In genomic region chr17:44124118-44124438, GRCh38 we compare ENCODE assay signal across 8 cellular contexts. TPM values are rescaled to one million over a fixed set of nuclear protein-coding genes. Genes with fewer than 3 reads are reported as not detected.
A peak's percentile ranks its signal among the peaks of the same experiment; 100 is the strongest.
DNase-seq lines count a peak whose midpoint lies in the region; ATAC-seq, FAIRE-seq and TF ChIP-seq lines count a peak whose summit lies in the region.

No MANE protein-coding gene starts in this region.

- peak overlapping the region; percentile 97 for H2AFZ ChIP-seq in astrocyte (ENCODE audit: low read depth, low read length)

- peak overlapping the region; percentile 98 for H3K27ac Mint-ChIP-seq in activated CD4-positive, alpha-beta T cell treated with anti-CD3 and anti-CD28 coated beads, Interleukin-2, amount 10 ng/mL, durations not matched to agents 7 days and 5 days
- H3K27ac Mint-ChIP-seq in astrocyte (ENCODE audit: unreplicated experiment) = peak overlapping the region; percentile 98

- H3K27ac ChIP-seq in astrocyte (ENCODE audit: low read depth, low read length) = peak overlapping the region; percentile 79
- peak overlapping the region; percentile 91 to 93 (median 92) for H3K27ac ChIP-seq in right lobe of liver
- peak overlapping the region; percentile 68 to 94 (median 69) for H3K27ac ChIP-seq in thyroid gland

- FAIRE-seq in astrocyte (lab: Jason Lieb, UNC) = no peak

- no peaks in the 10 kb centered on the region for H3K9me3 ChIP-seq in astrocyte (ENCODE audit: insufficient read depth, low read depth, low read length)
- no peaks in the 10 kb centered on the region for H3K9me3 ChIP-seq in right lobe of liver
- H3K9me3 ChIP-seq in thyroid gland = no peaks in the 10 kb centered on the region

- H3K4me3 ChIP-seq in astrocyte (ENCODE audit: insufficient read depth, low read depth, low read length) (peak overlapping the region; percentile 73), right lobe of liver (peak overlapping the region; percentile 79 to 89 (median 82)), thyroid gland (replicated peaks in 1 of 3) (peak overlapping the region; percentile 20 to 96 (median 40))

- TF ChIP-seq CTCF in astrocyte (IDR thresholded peaks at IDR 0.05; ENCODE audit: insufficient read depth, low read depth, low read length) (no peak), right lobe of liver (IDR thresholded peaks at IDR 0.05) (no peak), thyroid gland (IDR thresholded peaks at IDR 0.05) (no peak)

- H4K20me1 ChIP-seq in astrocyte (ENCODE audit: insufficient read depth, low read length) = peaks cover 34% of the 10 kb centered on the region

- no peaks in the 10 kb centered on the region for H3K36me3 ChIP-seq in astrocyte (ENCODE audit: insufficient read depth, low read length)
- H3K36me3 ChIP-seq in right lobe of liver = no peaks in the 10 kb centered on the region
- no peaks in the 10 kb centered on the region for H3K36me3 ChIP-seq in thyroid gland

- WGBS in right lobe of liver (ENCODE audit: insufficient coverage, low coverage, low lambda C conversion rate, missing lambda C conversion rate) = 0% methylated on average over 6 of the region's 8 CpGs
- WGBS in thyroid gland, 2 donors = 4 to 7% methylated on average over 8 of the region's 8 CpGs

- TF ChIP-seq POLR2A in right lobe of liver (IDR thresholded peaks at IDR 0.05) = peak; percentile 13
- TF ChIP-seq POLR2A in thyroid gland (IDR thresholded peaks at IDR 0.05) = no peak

- peaks cover 28% of the 10 kb centered on the region for H3K79me2 ChIP-seq in astrocyte (ENCODE audit: insufficient read depth, low read length)

- intact Hi-C loops in right lobe of liver (cut with DNase I) = no loop called here
- intact Hi-C loops in thyroid gland (cut with DNase I) = loop anchor here (10.0 kb wide), 3 partner anchors 49 to 219 kb away; partner anchors contain the start of genes G6PC3, MPP2 and TMEM101

- H3K27me3 ChIP-seq in astrocyte (ENCODE audit: insufficient read depth, low read length) (no peaks in the 10 kb centered on the region), right lobe of liver (no peaks in the 10 kb centered on the region), thyroid gland (no peaks in the 10 kb centered on the region)

- no peaks in the 10 kb centered on the region for H3K9me3 Mint-ChIP-seq in activated CD4-positive, alpha-beta T cell treated with anti-CD3 and anti-CD28 coated beads, Interleukin-2, amount 10 ng/mL, durations not matched to agents 7 days and 5 days
- H3K9me3 Mint-ChIP-seq in astrocyte (ENCODE audit: unreplicated experiment) = no peaks in the 10 kb centered on the region

- H3K9ac ChIP-seq in astrocyte (ENCODE audit: low read length) = peak overlapping the region; percentile 83

- CTCF ChIA-PET in activated CD4-positive, alpha-beta T cell treated with anti-CD3 and anti-CD28 coated beads, Interleukin-2, amount 10 ng/mL, durations not matched to agents 7 days and 5 days (lab: Charles Lee) = interaction anchor here (0.5 to 3.7 kb wide), 9 partner anchors 8 to 203 kb away, joined by 3 to 14 read pairs (median 5); no protein-coding TSS in a partner anchor

- H3K36me3 Mint-ChIP-seq in activated CD4-positive, alpha-beta T cell treated with anti-CD3 and anti-CD28 coated beads, Interleukin-2, amount 10 ng/mL, durations not matched to agents 7 days and 5 days (ENCODE audit: low read depth) = no peaks in the 10 kb centered on the region
- H3K36me3 Mint-ChIP-seq in astrocyte (ENCODE audit: low read depth, unreplicated experiment) = peaks cover 5% of the 10 kb centered on the region

- no peak for DNase-seq in activated CD4-positive, alpha-beta T cell treated with anti-CD3 and anti-CD28 coated beads, Interleukin-2, amount 10 ng/mL, durations not matched to agents 7 days and 5 days
- no peak for DNase-seq in activated CD4-positive, alpha-beta T cell treated with anti-CD3 and anti-CD28 coated beads, Interleukin-2, amount 50 U/mL, for 1 hour
- no peak for DNase-seq in astrocyte (ENCODE audit: low read depth)
- no peak for DNase-seq in right lobe of liver
- DNase-seq in thyroid gland = no peak
- DNase-seq in amniotic stem cell (lab: John Stamatoyannopoulos, UW) = no peak
- DNase-seq in OCI-M2 (lab: John Stamatoyannopoulos, UW; ENCODE audit: unreplicated experiment) = no peak

- H3K4me2 ChIP-seq in astrocyte (ENCODE audit: low read length) = peak overlapping the region; percentile 90

- peak in 1 of 4 donors; percentile 18 for ATAC-seq in right lobe of liver
- ATAC-seq in HG02884 (IDR thresholded peaks at IDR 0.05; ENCODE audit: unreplicated experiment) = no peak

- H3K27me3 Mint-ChIP-seq in activated CD4-positive, alpha-beta T cell treated with anti-CD3 and anti-CD28 coated beads, Interleukin-2, amount 10 ng/mL, durations not matched to agents 7 days and 5 days = peaks cover 3% of the 10 kb centered on the region
- H3K27me3 Mint-ChIP-seq in astrocyte (ENCODE audit: low read depth, unreplicated experiment) = no peaks in the 10 kb centered on the region

- POLR2A ChIA-PET in activated CD4-positive, alpha-beta T cell treated with anti-CD3 and anti-CD28 coated beads, Interleukin-2, amount 10 ng/mL, durations not matched to agents 7 days and 5 days (lab: Charles Lee) = interaction anchor here (0.7 to 0.9 kb wide), 2 partner anchors 62 to 257 kb away, joined by 4 to 5 read pairs; no protein-coding TSS in a partner anchor

- H3K4me1 Mint-ChIP-seq in activated CD4-positive, alpha-beta T cell treated with anti-CD3 and anti-CD28 coated beads, Interleukin-2, amount 10 ng/mL, durations not matched to agents 7 days and 5 days = peaks cover 22% of the 10 kb centered on the region
- H3K4me1 Mint-ChIP-seq in astrocyte (ENCODE audit: low read depth, unreplicated experiment) = peaks cover 14% of the 10 kb centered on the region

- peak overlapping the region; percentile 94 for H3K4me3 Mint-ChIP-seq in activated CD4-positive, alpha-beta T cell treated with anti-CD3 and anti-CD28 coated beads, Interleukin-2, amount 10 ng/mL, durations not matched to agents 7 days and 5 days
- peak overlapping the region; percentile 89 for H3K4me3 Mint-ChIP-seq in astrocyte (ENCODE audit: unreplicated experiment)

- peaks cover 7% of the 10 kb centered on the region for H3K4me1 ChIP-seq in astrocyte (ENCODE audit: insufficient read depth, low read length)
- peaks cover 0 to 7% (median 0%) of the 10 kb centered on the region in 4 donors for H3K4me1 ChIP-seq in right lobe of liver
- peaks cover 34 to 41% of the 10 kb centered on the region in 2 donors for H3K4me1 ChIP-seq in thyroid gland

RNA-seq across cellular contexts. Expression of gene HDAC5, which starts 0.6 kb away (rescaled TPM):
- total RNA-seq in activated CD4-positive, alpha-beta T cell treated with anti-CD3 and anti-CD28 coated beads, Interleukin-2, amount 10 ng/mL, durations not matched to agents 7 days and 5 days = 10 to 100 TPM; 27.0 to 32.3 TPM
- total RNA-seq in astrocyte (18.7 and 21.6 TPM in 2 replicates), right lobe of liver (10 to 100 TPM; 12.0 to 26.4 (median 15.5) TPM), thyroid gland (100 to 1,000 TPM in 2 of 4 donors, 10 to 100 TPM in 2; 69.5 to 142 (median 107) TPM)

RNA-seq across cellular contexts. Expression of gene HROB, which starts 17.7 kb away (rescaled TPM):
- total RNA-seq in activated CD4-positive, alpha-beta T cell treated with anti-CD3 and anti-CD28 coated beads, Interleukin-2, amount 10 ng/mL, durations not matched to agents 7 days and 5 days = 10 to 100 TPM; 15.1 to 16.4 TPM
- total RNA-seq in astrocyte (1.6 and 2.3 TPM in 2 replicates), right lobe of liver (1 to 10 TPM in 1 of 6 experiments, under 1 TPM in 5; 0.20 to 1.1 (median 0.40) TPM), thyroid gland (1 to 10 TPM in 1 of 4 donors, under 1 TPM in 3; 0.20 to 1.1 (median 0.30) TPM)

RNA-seq across cellular contexts. Expression of gene ASB16, which starts 46.4 kb away (rescaled TPM):
- total RNA-seq in activated CD4-positive, alpha-beta T cell treated with anti-CD3 and anti-CD28 coated beads, Interleukin-2, amount 10 ng/mL, durations not matched to agents 7 days and 5 days = under 1 TPM in 1 of 2 experiments, not detected in 1; 0.30 TPM
- total RNA-seq in astrocyte = not detected in 2 replicates
- total RNA-seq in right lobe of liver = 1 to 10 TPM in 1 of 6 experiments, not detected in 5; 1.5 TPM
- total RNA-seq in thyroid gland = 1 to 10 TPM; 1.4 to 2.4 (median 1.7) TPM

RNA-seq across cellular contexts. Expression of gene G6PC3, which starts 53.5 kb away (rescaled TPM):
- total RNA-seq in activated CD4-positive, alpha-beta T cell treated with anti-CD3 and anti-CD28 coated beads, Interleukin-2, amount 10 ng/mL, durations not matched to agents 7 days and 5 days = 10 to 100 TPM; 18.1 to 25.2 TPM
- total RNA-seq in astrocyte = 94.5 and 98.5 TPM in 2 replicates
- total RNA-seq in right lobe of liver = 10 to 100 TPM in 2 of 6 experiments, 1 to 10 TPM in 4; 5.9 to 24.2 (median 9.9) TPM
- 100 to 1,000 TPM in 2 of 4 donors, 10 to 100 TPM in 2; 41.4 to 104 (median 80.8) TPM for total RNA-seq in thyroid gland

RNA-seq across cellular contexts. Expression of gene LSM12, which starts 57.6 kb away (rescaled TPM):
- 10 to 100 TPM; 59.3 to 64.8 TPM for total RNA-seq in activated CD4-positive, alpha-beta T cell treated with anti-CD3 and anti-CD28 coated beads, Interleukin-2, amount 10 ng/mL, durations not matched to agents 7 days and 5 days
- 77.0 and 90.5 TPM in 2 replicates for total RNA-seq in astrocyte
- total RNA-seq in right lobe of liver = 10 to 100 TPM; 24.2 to 30.6 (median 29.4) TPM
- total RNA-seq in thyroid gland = 10 to 100 TPM; 41.3 to 47.2 (median 43.8) TPM
